In the genomic region with DNA sequence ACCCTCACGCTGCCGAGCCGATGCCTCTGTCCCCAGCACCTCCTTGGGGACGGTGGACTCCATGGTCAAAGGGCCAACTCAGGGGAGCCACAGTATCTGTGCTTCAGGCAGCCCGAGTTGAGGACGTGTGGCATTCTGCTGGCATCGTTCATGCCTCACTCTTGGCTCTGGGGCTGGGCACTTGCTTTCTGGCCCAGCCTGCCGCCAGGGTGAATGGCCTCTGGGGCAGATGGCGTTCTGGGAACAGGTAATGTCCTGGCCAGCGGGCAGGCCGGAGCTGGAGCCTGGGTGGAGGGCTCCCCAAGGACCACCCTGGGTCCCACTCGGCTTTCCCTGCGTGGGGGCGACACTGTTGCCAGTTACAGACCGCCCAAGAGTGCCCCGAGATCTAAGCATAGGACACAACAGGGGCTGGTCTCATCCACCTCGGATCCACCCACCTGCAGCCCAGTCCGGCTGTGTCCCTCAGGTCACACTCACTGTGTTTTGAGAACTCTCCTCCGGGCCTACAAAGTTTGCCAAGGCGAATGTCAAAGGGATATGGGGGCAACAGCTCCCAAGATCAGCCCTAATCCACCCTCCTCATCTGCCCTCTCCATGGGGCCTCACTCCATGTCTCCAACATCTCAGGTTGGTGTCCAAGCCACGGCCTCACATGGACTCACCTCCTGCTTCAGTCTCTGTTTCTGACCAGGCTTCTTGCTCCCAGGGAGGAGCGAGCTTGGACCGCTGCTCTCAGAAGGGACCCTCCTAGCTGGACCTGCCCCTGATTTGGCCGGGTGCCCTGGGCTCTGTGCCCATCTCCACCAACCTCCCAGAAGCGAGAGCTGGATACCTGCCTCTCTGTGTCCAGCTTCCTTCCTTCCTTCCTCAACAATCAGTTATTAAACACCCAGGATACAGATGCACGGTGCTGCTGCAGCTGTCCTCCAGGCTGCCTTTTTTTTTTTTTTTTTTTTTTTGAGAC, we compare ENCODE assay signal across 21 cellular contexts.
DNase-seq lines count a peak whose midpoint lies in the region; ATAC-seq and TF ChIP-seq lines count a peak whose summit lies in the region.
"Had no signal": no experiment of that assay in that cellular context is flagged by ENCODE, and none has a peak within 500 bp of the region (broad histone marks: within the 10 kb centered on the region; RNA-seq: fewer than 3 reads in every experiment).

No MANE protein-coding gene starts in this region.

- ATAC-seq in RWPE2 (ENCODE audit: low read depth) (no peak), left cardiac atrium (peak; percentile 26 to 46), psoas muscle (peak; percentile 26 to 78 (median 76)), HG03139 (IDR thresholded peaks at IDR 0.05; ENCODE audit: unreplicated experiment) (no peak), HG02973 (IDR thresholded peaks at IDR 0.05; ENCODE audit: unreplicated experiment) (no peak)
- ATAC-seq: activated naive CD8-positive, alpha-beta T cell treated with anti-CD3 and anti-CD28 coated beads, Interleukin-2, amount 50 U/mL, for 24 hours; effector memory CD8-positive, alpha-beta T cell; lower lobe of right lung; mucosa of descending colon had no signal

- peak; percentile 27 for DNase-seq in NCI-H2171 treated with DMSO at 0.1 percent for 48 hours (lab: John Stamatoyannopoulos, UW)
- no peak for DNase-seq in NCI-H2171 (lab: John Stamatoyannopoulos, UW)
- DNase-seq in RWPE2 (ENCODE audit: low spot score) = peak; percentile 58
- no peak for DNase-seq in left cardiac atrium
- no peak for DNase-seq in psoas muscle
- no peak for DNase-seq in NCI-H1417 (lab: John Stamatoyannopoulos, UW)
- DNase-seq: activated CD4-positive, alpha-beta T cell treated with anti-CD3 and anti-CD28 coated beads, Interleukin-2, amount 50 U/mL, for 48 hours; activated CD8-positive, alpha-beta memory T cell treated with anti-CD3 and anti-CD28 coated beads, Interleukin-2, amount 50 U/mL, for 4 hours; activated naive CD8-positive, alpha-beta T cell treated with anti-CD3 and anti-CD28 coated beads, Interleukin-2, amount 50 U/mL, for 24 hours; effector memory CD8-positive, alpha-beta T cell; foreskin melanocyte; GOT3; lower lobe of right lung; mucosa of descending colon; NCI-H1436; NCI-H526; upper lobe of left lung had no signal

- TF ChIP-seq CTCF in RWPE2 (IDR thresholded peaks at IDR 0.05; ENCODE audit: poor library complexity, severe bottlenecking) = no peak
- TF ChIP-seq CTCF in psoas muscle (IDR thresholded peaks at IDR 0.05) = no peak

- intact Hi-C loops in left cardiac atrium (cut with DNase I) = loop anchor here (2.0 to 5.0 kb wide), 3 partner anchors 70 to 130 kb away; a partner anchor contains a TSS
- intact Hi-C loops in psoas muscle (cut with DNase I) = loop anchor here in 1 of 2 donors (5.0 kb wide), 1 partner anchor 70 kb away; a partner anchor contains a TSS

- peaks cover 14% of the 10 kb centered on the region for H3K4me1 ChIP-seq in RWPE2 (ENCODE audit: insufficient read depth, poor library complexity, severe bottlenecking)
- peaks cover 9% of the 10 kb centered on the region for H3K4me1 ChIP-seq in psoas muscle
- H3K4me1 ChIP-seq: lower lobe of right lung had no signal

- WGBS in psoas muscle, 3 donors = 54 to 63% (median 55%) methylated on average over 26 of the region's 26 CpGs

- H3K27me3 ChIP-seq in RWPE2 (ENCODE audit: insufficient read depth, poor library complexity, severe bottlenecking) (no peaks in the 10 kb centered on the region), psoas muscle (ENCODE audit: insufficient read depth in 3 of 3, low read length in 2 of 3) (no peaks in the 10 kb centered on the region)
- H3K27me3 ChIP-seq: esophagus muscularis mucosa, upper lobe of left lung had no signal

- H3K9me3 ChIP-seq in RWPE2 (ENCODE audit: severe bottlenecking) (no peaks in the 10 kb centered on the region), psoas muscle (no peaks in the 10 kb centered on the region)
- H3K9me3 ChIP-seq: esophagus muscularis mucosa, lower lobe of right lung, mucosa of descending colon, upper lobe of left lung had no signal

- H3K4me3 ChIP-seq in RWPE2 (ENCODE audit: severe bottlenecking) (no peak overlapping the region), psoas muscle (no peak overlapping the region)
- H3K4me3 ChIP-seq: esophagus muscularis mucosa, lower lobe of right lung, mucosa of descending colon, upper lobe of left lung had no signal

- no peak overlapping the region for H3K27ac ChIP-seq in RWPE2 (ENCODE audit: poor library complexity, severe bottlenecking)
- peak overlapping the region; percentile 41 for H3K27ac ChIP-seq in psoas muscle
- H3K27ac ChIP-seq: esophagus muscularis mucosa, KMS-11, lower lobe of right lung, upper lobe of left lung had no signal

- H3K36me3 ChIP-seq in RWPE2 (ENCODE audit: low read depth) (no peaks in the 10 kb centered on the region), psoas muscle (ENCODE audit: insufficient read depth in 1 of 2, low read depth in 1 of 2) (no peaks in the 10 kb centered on the region)
- H3K36me3 ChIP-seq: esophagus muscularis mucosa, lower lobe of right lung, upper lobe of left lung had no signal

Comparison
In these comparisons a context has a peak if more than half of its experiments do, and no peak if none do; other contexts are left out.
1. DNase-seq: peak in NCI-H2171 treated with DMSO at 0.1 percent for 48 hours (single experiment) and RWPE2 (single experiment); none in NCI-H2171 (single experiment), left cardiac atrium (single experiment), psoas muscle (0 of 2) and NCI-H1417 (0 of 3).
2. ATAC-seq: peak in left cardiac atrium (2 of 2) and psoas muscle (4 of 4); none in RWPE2 (single experiment), HG03139 (single experiment) and HG02973 (single experiment).